1 cellular context compared by ENCODE assay signal in genomic region chr2:7697052-7697451, GRCh38.
TF ChIP-seq lines count a peak whose summit lies in the region.

No MANE protein-coding gene starts in this region.

TF ChIP-seq in GM23338, 12 proteins besides CTCF, POLR2A, EP300 and RAD21 (continued from another document):
- TF ChIP-seq ZNF462 (CRISPR knock-in tag; IDR thresholded peaks at IDR 0.05) (no peak), ZNF331 (CRISPR knock-in tag; IDR thresholded peaks at IDR 0.05; ENCODE audit: low read depth) (no peak), STAT1 (IDR thresholded peaks at IDR 0.05; ENCODE audit: unreplicated experiment) (no peak), ETS1 (IDR thresholded peaks at IDR 0.05) (no peak), POLR2AphosphoS5 (IDR thresholded peaks at IDR 0.05; ENCODE audit: low read depth) (no peak), EZH2 (IDR thresholded peaks at IDR 0.05; ENCODE audit: low read depth, unreplicated experiment) (no peak), ZNF114 (CRISPR knock-in tag; IDR thresholded peaks at IDR 0.05) (no peak), NANOG (IDR thresholded peaks at IDR 0.05; ENCODE audit: borderline replicate concordance) (no peak)
